35 cellular contexts compared by ENCODE assay signal in genomic region chr3:31483776-31484175, GRCh38.
"Had no signal": no experiment of that assay in that cellular context is flagged by ENCODE, and none has a peak within 500 bp of the region (broad histone marks: within the 10 kb centered on the region; RNA-seq: fewer than 3 reads in every experiment).

No MANE protein-coding gene starts in this region.

- H3K4me3 ChIP-seq: MG63 had no signal

- H3K36me3 ChIP-seq: MG63 had no signal

- DNase-seq: Karpas-422, Kasumi-1, MG63, MM.1S, MV-4-11, NCI-H1048, NCI-H1092, NCI-H1092 treated with DMSO at 0.1 percent for 48 hours, NCI-H1105, NCI-H1105 treated with DMSO at 0.1 percent for 48 hours, NCI-H1417, NCI-H1417 treated with DMSO at 0.1 percent for 48 hours, NCI-H1436, NCI-H1436 treated with DMSO at 0.1 percent for 48 hours, NCI-H146, NCI-H1694, NCI-H1694 treated with DMSO at 0.1 percent for 48 hours, NCI-H187, NCI-H187 treated with DMSO at 0.1 percent for 48 hours, NCI-H1930, NCI-H2029, NCI-H2029 treated with DMSO at 0.1 percent for 48 hours, NCI-H2081, NCI-H2081 treated with DMSO at 0.1 percent for 48 hours, NCI-H2107, NCI-H2171, NCI-H2171 treated with DMSO at 0.1 percent for 48 hours, NCI-H2227 treated with DMSO at 0.1 percent for 48 hours, NCI-H226, NCI-H345, NCI-H446, NCI-H446 treated with DMSO at 0.1 percent for 48 hours, NCI-H510A, NCI-H510A treated with DMSO at 0.1 percent for 48 hours, NCI-H524 had no signal

- H3K27me3 ChIP-seq: MG63 had no signal

- H3K9me3 ChIP-seq: MG63 had no signal
